Comparison of ENCODE assay signal across 20 cellular contexts in the genomic region with DNA sequence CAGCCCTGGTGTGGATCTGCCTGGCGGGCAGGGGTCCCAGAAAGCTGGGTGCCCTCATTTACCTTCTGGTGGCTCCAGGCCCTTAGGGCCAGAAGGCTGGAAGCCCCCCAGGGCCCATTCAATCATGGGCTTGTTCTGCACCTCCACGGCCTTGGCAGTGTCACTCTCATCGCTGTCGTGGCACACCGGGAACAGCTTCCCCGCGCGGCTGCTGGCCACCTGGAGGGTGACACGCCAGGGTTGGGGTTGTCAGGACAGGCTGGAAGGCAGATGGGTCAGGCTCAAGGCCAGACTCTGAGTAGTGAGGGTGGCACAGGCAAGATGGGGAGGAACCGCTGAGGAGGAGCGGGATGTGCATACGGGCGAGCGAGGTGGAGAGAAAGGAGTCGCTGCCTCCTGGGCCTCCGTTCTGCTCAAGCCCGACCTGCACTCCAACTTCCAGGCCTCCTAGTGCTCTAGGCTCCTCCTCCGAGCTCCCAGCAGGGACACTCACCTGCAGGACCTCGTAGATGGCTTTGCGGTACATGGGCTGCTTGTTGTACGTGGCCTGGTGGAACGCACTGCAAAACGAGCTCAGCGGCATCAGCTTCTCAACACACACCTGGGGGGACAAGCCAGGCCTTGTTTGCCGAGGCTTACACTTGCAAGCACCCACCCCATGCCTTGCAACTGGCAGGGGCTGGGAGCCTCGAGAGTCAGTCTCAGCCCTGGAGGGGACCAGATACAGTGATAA.
A peak's percentile ranks its signal among the peaks of the same experiment; 100 is the strongest.
DNase-seq lines count a peak whose midpoint lies in the region; ATAC-seq, FAIRE-seq and TF ChIP-seq lines count a peak whose summit lies in the region.
"Had no signal": no experiment of that assay in that cellular context is flagged by ENCODE, and none has a peak within 500 bp of the region (broad histone marks: within the 10 kb centered on the region; RNA-seq: fewer than 3 reads in every experiment).

No MANE protein-coding gene starts in this region.

- H3K9ac ChIP-seq in HepG2 (ENCODE audit: insufficient read depth, low read depth, low read length), result no peak overlapping the region

- H3K27me3 ChIP-seq in HepG2 (ENCODE audit: control insufficient read depth in 1 of 2, insufficient read depth in 2 of 2, low read length in 2 of 2) (no peaks in the 10 kb centered on the region), right lobe of liver (no peaks in the 10 kb centered on the region)
- H3K27me3 ChIP-seq: BE2C had no signal

- CTCF ChIA-PET in HepG2 (lab: Yijun Ruan, JAX; ENCODE audit: low intra/inter-chr PET ratio, low total read pairs), result no interaction called here
- CTCF ChIA-PET in MCF 10A (lab: Yijun Ruan, JAX), result interaction anchor here (1.0 kb wide), 1 partner anchor 18 kb away, joined by 4 read pairs; no protein-coding TSS in a partner anchor

- H3K9me3 ChIP-seq in HepG2 (ENCODE audit: low read length) (no peaks in the 10 kb centered on the region), right lobe of liver (no peaks in the 10 kb centered on the region)
- H3K9me3 ChIP-seq: A549, BE2C, Caco-2 had no signal

- H3K9me3 Mint-ChIP-seq in activated naive CD8-positive, alpha-beta T cell treated with anti-CD3 and anti-CD28 coated beads for 36 hours, result no peaks in the 10 kb centered on the region
- H3K9me3 Mint-ChIP-seq in neural crest cell (no peaks in the 10 kb centered on the region), MCF 10A (ENCODE audit: unreplicated experiment) (no peaks in the 10 kb centered on the region)
- H3K9me3 Mint-ChIP-seq: CD8-positive, alpha-beta memory T cell; HFFc6 had no signal

- no peak for FAIRE-seq in HepG2 (lab: Jason Lieb, UNC)
- FAIRE-seq: A549, GM12892, GM19239, H1, HTR-8/SVneo had no signal

- ATAC-seq in HepG2 (no peak), right lobe of liver (no peak)
- ATAC-seq: A549 had no signal

- H3K4me3 Mint-ChIP-seq in activated naive CD8-positive, alpha-beta T cell treated with anti-CD3 and anti-CD28 coated beads for 36 hours, result peak overlapping the region; percentile 53
- peak overlapping the region; percentile 15 for H3K4me3 Mint-ChIP-seq in neural crest cell
- H3K4me3 Mint-ChIP-seq in MCF 10A (ENCODE audit: unreplicated experiment), result no peak overlapping the region
- H3K4me3 Mint-ChIP-seq: CD8-positive, alpha-beta memory T cell; HFFc6 had no signal

- no peak for TF ChIP-seq CTCF in HepG2 (CRISPR knock-in tag; IDR thresholded peaks at IDR 0.05)
- no peak for TF ChIP-seq CTCF in right lobe of liver (IDR thresholded peaks at IDR 0.05)
- no peak for TF ChIP-seq CTCF in neural crest cell (conservative IDR thresholded peaks at IDR 0.05)
- TF ChIP-seq CTCF in MCF 10A (IDR thresholded peaks at IDR 0.05; ENCODE audit: unreplicated experiment), result no peak
- no peak for TF ChIP-seq CTCF in foreskin fibroblast (IDR thresholded peaks at IDR 0.05; ENCODE audit: low read depth, low read length)

- no peak for TF ChIP-seq POLR2A in HepG2 (IDR thresholded peaks at IDR 0.05; ENCODE audit: insufficient read depth in 1 of 2, low read depth in 2 of 2, low read length in 2 of 2)
- TF ChIP-seq POLR2A in right lobe of liver (IDR thresholded peaks at IDR 0.05), result no peak

- H3K4me1 Mint-ChIP-seq in activated naive CD8-positive, alpha-beta T cell treated with anti-CD3 and anti-CD28 coated beads for 36 hours, result peaks cover 21% of the 10 kb centered on the region
- H3K4me1 Mint-ChIP-seq in neural crest cell (peaks cover 27% of the 10 kb centered on the region), MCF 10A (ENCODE audit: insufficient read depth, unreplicated experiment) (no peaks in the 10 kb centered on the region)

- H3K27ac Mint-ChIP-seq in activated naive CD8-positive, alpha-beta T cell treated with anti-CD3 and anti-CD28 coated beads for 36 hours, result no peak overlapping the region
- H3K27ac Mint-ChIP-seq in neural crest cell (ENCODE audit: unreplicated experiment) (no peak overlapping the region), MCF 10A (ENCODE audit: low read depth, unreplicated experiment) (no peak overlapping the region)
- H3K27ac Mint-ChIP-seq: HFFc6 had no signal

- intact Hi-C loops in HepG2 (cut with micrococcal nuclease; ENCODE audit: unreplicated experiment) (no loop called here), right lobe of liver (cut with DNase I) (no loop called here), MCF 10A (cut with micrococcal nuclease) (no loop called here)

- H2AFZ ChIP-seq in HepG2 (ENCODE audit: low read length), result no peak overlapping the region

- H3K4me1 ChIP-seq in HepG2 (ENCODE audit: insufficient read depth, low read length) (peaks cover 34% of the 10 kb centered on the region), right lobe of liver (peaks cover 0 to 4% (median 2%) of the 10 kb centered on the region in 4 donors)
- H3K4me1 ChIP-seq: BE2C had no signal

- POLR2A ChIA-PET in HepG2 (lab: Yijun Ruan, JAX), result no interaction called here
- POLR2A ChIA-PET in MCF 10A (lab: Yijun Ruan, JAX), result no interaction called here

- no TSS peak for BruUV-seq in HepG2 (replicated peaks; lab: Mats Ljungman, UMichigan)
- no TSS peak for BruUV-seq in MCF 10A (replicated peaks; lab: Mats Ljungman, UMichigan)

- no peak overlapping the region for H3K4me2 ChIP-seq in HepG2 (ENCODE audit: low read depth, low read length)
- H3K4me2 ChIP-seq: A549 had no signal

- in situ Hi-C loops in HepG2 (cut with HindIII; ENCODE audit: extremely low pct_ligation_motif_present, low pct_unique_long_range_greater_than_20kb), result no loop called here

- H3K36me3 Mint-ChIP-seq in activated naive CD8-positive, alpha-beta T cell treated with anti-CD3 and anti-CD28 coated beads for 36 hours, result peaks cover 30% of the 10 kb centered on the region
- peaks cover 13% of the 10 kb centered on the region for H3K36me3 Mint-ChIP-seq in neural crest cell (ENCODE audit: low read depth)
- peaks cover 23% of the 10 kb centered on the region for H3K36me3 Mint-ChIP-seq in MCF 10A (ENCODE audit: insufficient read depth, unreplicated experiment)

- no peaks in the 10 kb centered on the region; the same call in 1 of the 2 replicates for H4K20me1 ChIP-seq in HepG2 (ENCODE audit: insufficient read depth, low read length)

- TF ChIP-seq EP300 in HepG2 (IDR thresholded peaks at IDR 0.05; ENCODE audit: low read depth in 2 of 2, low read length in 2 of 2), result no peak
- TF ChIP-seq EP300 in HepG2 (CRISPR knock-in tag; IDR thresholded peaks at IDR 0.05; ENCODE audit: borderline replicate concordance), result no peak

- no peak for TF ChIP-seq RAD21 in HepG2 (CRISPR knock-in tag; IDR thresholded peaks at IDR 0.05)

- peaks cover 26% of the 10 kb centered on the region for H3K79me2 ChIP-seq in HepG2 (ENCODE audit: insufficient read depth, low read length)

- DNase-seq in HepG2 (ENCODE audit: low spot score), result no peak
- no peak for DNase-seq in right lobe of liver
- DNase-seq in activated naive CD8-positive, alpha-beta T cell treated with anti-CD3 and anti-CD28 coated beads for 36 hours, result no peak
- DNase-seq in neural crest cell (ENCODE audit: low read depth, low spot score), result no peak
- no peak for DNase-seq in MCF 10A (ENCODE audit: unreplicated experiment)
- no peak for DNase-seq in GM19240 (ENCODE audit: insufficient read length, low spot score)
- no peak for DNase-seq in foreskin fibroblast
- DNase-seq: BE2C; Caco-2; CD8-positive, alpha-beta memory T cell; DND-41; GDM1; HCEC 1CT; HFFc6 had no signal

- H3K36me3 ChIP-seq in HepG2 (replicated peaks in 1 of 2; ENCODE audit: control insufficient read depth in 1 of 2, insufficient read depth in 2 of 2, low read length in 2 of 2) (peaks cover 38 to 62% of the 10 kb centered on the region in 2 experiments), right lobe of liver (peaks cover 0 to 59% (median 11%) of the 10 kb centered on the region in 4 donors)

- WGBS in HepG2 (ENCODE audit: low lambda C conversion rate), result 98% methylated on average over 18 of the region's 26 CpGs
- WGBS in right lobe of liver (ENCODE audit: insufficient coverage, low coverage, low lambda C conversion rate, missing lambda C conversion rate), result 90% methylated on average over 4 of the region's 26 CpGs

- no peaks in the 10 kb centered on the region for H3K27me3 Mint-ChIP-seq in activated naive CD8-positive, alpha-beta T cell treated with anti-CD3 and anti-CD28 coated beads for 36 hours
- no peaks in the 10 kb centered on the region for H3K27me3 Mint-ChIP-seq in neural crest cell (ENCODE audit: low read depth)
- H3K27me3 Mint-ChIP-seq in MCF 10A (ENCODE audit: insufficient read depth, unreplicated experiment), result no peaks in the 10 kb centered on the region
- H3K27me3 Mint-ChIP-seq: CD8-positive, alpha-beta memory T cell had no signal

- H3K27ac ChIP-seq in HepG2 (ENCODE audit: extremely low read length, insufficient read depth, low read length), result no peak overlapping the region
- no peak overlapping the region for H3K27ac ChIP-seq in right lobe of liver
- H3K27ac ChIP-seq: A549, C4-2B had no signal

- H3K4me3 ChIP-seq in HepG2 (replicated peaks in 1 of 3; ENCODE audit: insufficient read depth in 1 of 3, low read depth in 2 of 3, low read length in 3 of 3) (no peak overlapping the region), right lobe of liver (no peak overlapping the region), foreskin fibroblast (ENCODE audit: low read depth in 1 of 2, low read length in 2 of 2) (no peak overlapping the region)
- H3K4me3 ChIP-seq: A549 had no signal

TF ChIP-seq in HepG2, 621 proteins besides CTCF, POLR2A, EP300 and RAD21 (continues in another document):
- no peak for TF ChIP-seq SP5 (CRISPR knock-in tag; IDR thresholded peaks at IDR 0.05; ENCODE audit: borderline replicate concordance, low read depth)
- no peak for TF ChIP-seq ZNF674 (CRISPR knock-in tag; IDR thresholded peaks at IDR 0.05; ENCODE audit: low read depth)
- TF ChIP-seq AGO2 (optimal IDR thresholded peaks at IDR 0.05; ENCODE audit: low read depth, low read length), result peak; percentile 71
